Comparison of ENCODE assay signal across 1 cellular context in genomic region chr16:30399435-30400186, GRCh38.
TF ChIP-seq lines count a peak whose summit lies in the region.

No MANE protein-coding gene starts in this region.

TF ChIP-seq in GM23338, 12 proteins besides CTCF, POLR2A, EP300 and RAD21 (continued from another document):
- no peak for TF ChIP-seq EZH2 (IDR thresholded peaks at IDR 0.05; ENCODE audit: low read depth, unreplicated experiment)
- TF ChIP-seq ZNF462 (CRISPR knock-in tag; IDR thresholded peaks at IDR 0.05), result no peak
- TF ChIP-seq ZNF114 (CRISPR knock-in tag; IDR thresholded peaks at IDR 0.05), result no peak
- TF ChIP-seq CREB1 (CRISPR knock-in tag; IDR thresholded peaks at IDR 0.05; ENCODE audit: low read depth), result no peak
- no peak for TF ChIP-seq EZH2phosphoT487 (IDR thresholded peaks at IDR 0.05; ENCODE audit: unreplicated experiment)
- TF ChIP-seq POLR2AphosphoS5 (IDR thresholded peaks at IDR 0.05; ENCODE audit: low read depth), result no peak
- TF ChIP-seq JUNB (IDR thresholded peaks at IDR 0.05; ENCODE audit: unreplicated experiment), result no peak
TF ChIP-seq in GM23338: peak in this region for 0.
